ENCODE assay signal across 15 cellular contexts in genomic region chr2:120397362-120397811, GRCh38. TPM values are rescaled to one million over a fixed set of nuclear protein-coding genes. Genes with fewer than 3 reads are reported as not detected.
A peak's percentile ranks its signal among the peaks of the same experiment; 100 is the strongest.
DNase-seq lines count a peak whose midpoint lies in the region; FAIRE-seq and TF ChIP-seq lines count a peak whose summit lies in the region.
"Had no signal": no experiment of that assay in that cellular context is flagged by ENCODE, and none has a peak within 500 bp of the region (broad histone marks: within the 10 kb centered on the region; RNA-seq: fewer than 3 reads in every experiment).

No MANE protein-coding gene starts in this region.

- no peaks in the 10 kb centered on the region for H3K79me1 ChIP-seq in H1 (ENCODE audit: low read depth, low read length)

- H4K8ac ChIP-seq in H1 (ENCODE audit: extremely low read depth, insufficient read depth, low read length) = no peak overlapping the region; the same call in 1 of the 2 replicates

- TF ChIP-seq RAD21 in H1 (IDR thresholded peaks at IDR 0.05 in 1 of 2, conservative IDR thresholded peaks at IDR 0.05 in 1 of 2; ENCODE audit: low read depth in 2 of 2, low read length in 2 of 2) = no peak

- H2BK12ac ChIP-seq in H1 (ENCODE audit: low read depth, low read length) = peak overlapping the region; percentile 39; the same call in 1 of the 2 replicates

- H3K56ac ChIP-seq in H1 (replicated peaks; ENCODE audit: insufficient read length, low read depth, low read length) = no peak overlapping the region

- H3K4me3 Mint-ChIP-seq in HFFc6 = peak overlapping the region; percentile 28
- H3K4me3 Mint-ChIP-seq in progenitor cell of endocrine pancreas (ENCODE audit: low read depth) = no peak overlapping the region
- H3K4me3 Mint-ChIP-seq: activated CD4-positive, alpha-beta T cell treated with anti-CD3 and anti-CD28 coated beads, Interleukin-2, amount 10 ng/mL, durations not matched to agents 24 days and 14 days; activated naive CD8-positive, alpha-beta T cell treated with anti-CD3 and anti-CD28 coated beads, Interleukin-2, amount 10 ng/mL, durations not matched to agents 7 days and 5 days; naive thymus-derived CD4-positive, alpha-beta T cell had no signal

- peaks cover 0 to 6% (median 0%) of the 10 kb centered on the region in 4 experiments; a peak in 4 of 7 replicates for H3K27me3 ChIP-seq in H1 (replicated peaks in 1 of 4; ENCODE audit: control insufficient read depth in 3 of 4, extremely low read depth in 1 of 4, insufficient read depth in 3 of 4, low read length in 3 of 4)

- H3K9me3 Mint-ChIP-seq in HFFc6 = no peaks in the 10 kb centered on the region
- no peaks in the 10 kb centered on the region for H3K9me3 Mint-ChIP-seq in progenitor cell of endocrine pancreas (ENCODE audit: low read depth)
- H3K9me3 Mint-ChIP-seq: activated CD4-positive, alpha-beta T cell treated with anti-CD3 and anti-CD28 coated beads, Interleukin-2, amount 10 ng/mL, durations not matched to agents 24 days and 14 days; activated naive CD8-positive, alpha-beta T cell treated with anti-CD3 and anti-CD28 coated beads, Interleukin-2, amount 10 ng/mL, durations not matched to agents 7 days and 5 days had no signal

- 79% methylated on average over 17 of the region's 17 CpGs; no CpG with 5 or more reads in 1 of the 2 experiments for WGBS in H1 (ENCODE audit: extremely low coverage in 1 of 2, insufficient coverage in 1 of 2, insufficient read length in 1 of 2, insufficient replicate concordance in 2 of 2, low coverage in 1 of 2, low lambda C conversion rate in 2 of 2, missing lambda C conversion rate in 1 of 2), 2 experiments

- H3K23me2 ChIP-seq in H1 (ENCODE audit: low read depth, low read length) = no peaks in the 10 kb centered on the region

- H3K4me3 ChIP-seq in H1 (ENCODE audit: extremely low read depth in 1 of 4, insufficient read depth in 2 of 4, low read depth in 3 of 4, low read length in 4 of 4) = no peak overlapping the region
- H3K4me3 ChIP-seq: tibial nerve had no signal

- peaks cover 13% of the 10 kb centered on the region for H3K27me3 Mint-ChIP-seq in HFFc6 (ENCODE audit: insufficient read depth)
- peaks cover 28% of the 10 kb centered on the region for H3K27me3 Mint-ChIP-seq in progenitor cell of endocrine pancreas
- H3K27me3 Mint-ChIP-seq: activated CD4-positive, alpha-beta T cell treated with anti-CD3 and anti-CD28 coated beads, Interleukin-2, amount 10 ng/mL, durations not matched to agents 24 days and 14 days had no signal

- DNase-seq in NCI-H2171 treated with DMSO at 0.1 percent for 48 hours (lab: John Stamatoyannopoulos, UW) = peak; percentile 36
- no peak for DNase-seq in NCI-H2171 (lab: John Stamatoyannopoulos, UW)
- peak; percentile 77 for DNase-seq in HFFc6
- peak in 1 of 2 experiments; percentile 37 for DNase-seq in H1 (ENCODE audit: low read depth in 1 of 2, low spot score in 2 of 2)
- no peak for DNase-seq in progenitor cell of endocrine pancreas (ENCODE audit: low spot score, unreplicated experiment)
- DNase-seq in GDM1 (lab: John Stamatoyannopoulos, UW) = no peak
- no peak for DNase-seq in activated naive CD4-positive, alpha-beta T cell treated with Interleukin-2 at 50 U/mL for 16 hours
- DNase-seq in NCI-H1436 treated with DMSO at 0.1 percent for 48 hours (lab: John Stamatoyannopoulos, UW) = no peak
- DNase-seq: activated CD4-positive, alpha-beta T cell treated with anti-CD3 and anti-CD28 coated beads, Interleukin-2, amount 10 ng/mL, durations not matched to agents 24 days and 14 days; activated naive CD8-positive, alpha-beta T cell treated with anti-CD3 and anti-CD28 coated beads, Interleukin-2, amount 10 ng/mL, durations not matched to agents 7 days and 5 days; naive thymus-derived CD4-positive, alpha-beta T cell; NK-92 treated with Interleukin-12 subunit alpha and Interleukin-12 subunit beta, amount 100 ng/mL, for 24 hours had no signal

- no peak overlapping the region for H2BK120ac ChIP-seq in H1 (replicated peaks; ENCODE audit: low read depth, low read length)

- no peak overlapping the region for H3K18ac ChIP-seq in H1 (ENCODE audit: extremely low read depth, low read length)

- CTCF ChIA-PET in H1 (lab: Charles Lee; ENCODE audit: partially characterized antibody) = interaction anchor here (0.7 to 4.0 kb wide), 4 partner anchors 23 to 259 kb away, joined by 3 to 19 read pairs (median 4); no protein-coding TSS in a partner anchor

- no peaks in the 10 kb centered on the region for H3K36me3 ChIP-seq in H1 (ENCODE audit: control insufficient read depth in 2 of 4, insufficient read depth in 4 of 4, low read length in 3 of 4)
- H3K36me3 ChIP-seq: tibial nerve had no signal

- no peak overlapping the region for H3K27ac ChIP-seq in H1 (ENCODE audit: low read depth, low read length)
- H3K27ac ChIP-seq: HL-60, tibial nerve had no signal

- no peak for FAIRE-seq in H1 (lab: Jason Lieb, UNC)
- FAIRE-seq: islet of Langerhans had no signal

- TF ChIP-seq CTCF in HFFc6 (IDR thresholded peaks at IDR 0.05) = no peak
- no peak for TF ChIP-seq CTCF in H1 (IDR thresholded peaks at IDR 0.05; ENCODE audit: control extremely low read depth in 1 of 3, insufficient read depth in 1 of 3, low read depth in 1 of 3, low read length in 3 of 3)
- TF ChIP-seq CTCF in progenitor cell of endocrine pancreas (IDR thresholded peaks at IDR 0.05; ENCODE audit: unreplicated experiment) = no peak

- H3K79me2 ChIP-seq in H1 (ENCODE audit: control insufficient read depth in 1 of 2, insufficient read depth in 2 of 2, low read length in 2 of 2) = no peaks in the 10 kb centered on the region

- no peak overlapping the region for H2AK5ac ChIP-seq in H1 (ENCODE audit: low read depth, low read length)

- peaks cover 30% of the 10 kb centered on the region for H3K4me1 Mint-ChIP-seq in HFFc6 (ENCODE audit: low read depth)
- H3K4me1 Mint-ChIP-seq in progenitor cell of endocrine pancreas (ENCODE audit: low read depth) = peaks cover 5% of the 10 kb centered on the region
- H3K4me1 Mint-ChIP-seq: activated CD4-positive, alpha-beta T cell treated with anti-CD3 and anti-CD28 coated beads, Interleukin-2, amount 10 ng/mL, durations not matched to agents 24 days and 14 days; activated naive CD8-positive, alpha-beta T cell treated with anti-CD3 and anti-CD28 coated beads, Interleukin-2, amount 10 ng/mL, durations not matched to agents 7 days and 5 days had no signal

- H3K4me1 ChIP-seq in H1 (replicated peaks in 1 of 4; ENCODE audit: control insufficient read depth in 3 of 4, insufficient read depth in 4 of 4, low read length in 3 of 4) = peaks cover 0 to 14% (median 0%) of the 10 kb centered on the region in 4 experiments; a peak in 3 of 7 replicates
- H3K4me1 ChIP-seq: tibial nerve had no signal

- no peak overlapping the region for H4K91ac ChIP-seq in H1 (replicated peaks; ENCODE audit: insufficient read length, low read length)

- H3K27ac Mint-ChIP-seq in HFFc6 = peak overlapping the region; percentile 82
- H3K27ac Mint-ChIP-seq in progenitor cell of endocrine pancreas = peak overlapping the region; percentile 50
- H3K27ac Mint-ChIP-seq: activated CD4-positive, alpha-beta T cell treated with anti-CD3 and anti-CD28 coated beads, Interleukin-2, amount 10 ng/mL, durations not matched to agents 24 days and 14 days; activated naive CD8-positive, alpha-beta T cell treated with anti-CD3 and anti-CD28 coated beads, Interleukin-2, amount 10 ng/mL, durations not matched to agents 7 days and 5 days; naive thymus-derived CD4-positive, alpha-beta T cell had no signal

- POLR2A ChIA-PET in H1 (lab: Charles Lee; ENCODE audit: partially characterized antibody) = no interaction called here

- H3K36me3 Mint-ChIP-seq in HFFc6 (ENCODE audit: low read depth) (no peaks in the 10 kb centered on the region), progenitor cell of endocrine pancreas (ENCODE audit: insufficient read depth) (no peaks in the 10 kb centered on the region)
- H3K36me3 Mint-ChIP-seq: activated naive CD8-positive, alpha-beta T cell treated with anti-CD3 and anti-CD28 coated beads, Interleukin-2, amount 10 ng/mL, durations not matched to agents 7 days and 5 days; naive thymus-derived CD4-positive, alpha-beta T cell had no signal

- no peaks in the 10 kb centered on the region for H4K20me1 ChIP-seq in H1 (replicated peaks in 1 of 2; ENCODE audit: control insufficient read depth in 1 of 2, insufficient read depth in 2 of 2, low read length in 2 of 2)

- no peak overlapping the region for H2BK20ac ChIP-seq in H1 (ENCODE audit: low read length)

- H3K4ac ChIP-seq in H1 (replicated peaks; ENCODE audit: insufficient read length, low read depth, low read length) = no peak overlapping the region

- H3K9me3 ChIP-seq in H1 (ENCODE audit: insufficient read depth in 2 of 2, low read depth in 1 of 2, low read length in 1 of 2) = no peaks in the 10 kb centered on the region

- TF ChIP-seq EP300 in H1 (IDR thresholded peaks at IDR 0.05; ENCODE audit: borderline replicate concordance in 1 of 2, low read depth in 2 of 2, low read length in 2 of 2) = no peak

- H2BK5ac ChIP-seq in H1 (ENCODE audit: low read depth, low read length) = no peak overlapping the region

- no peak overlapping the region for H2BK15ac ChIP-seq in H1 (ENCODE audit: low read length)

- no peak overlapping the region for H3K4me2 ChIP-seq in H1 (ENCODE audit: insufficient read depth in 1 of 2, low read depth in 2 of 2, low read length in 2 of 2)

- TF ChIP-seq POLR2A in H1 (IDR thresholded peaks at IDR 0.05; ENCODE audit: control extremely low read depth in 1 of 2, low read depth in 2 of 2, low read length in 2 of 2) = no peak

- H3K23ac ChIP-seq in H1 (ENCODE audit: insufficient read length) = no peak overlapping the region

- H3K14ac ChIP-seq in H1 (ENCODE audit: insufficient read length) = no peak overlapping the region

- H4K5ac ChIP-seq in H1 (ENCODE audit: insufficient read length, low read depth, low read length) = no peak overlapping the region

- H2AFZ ChIP-seq in H1 (ENCODE audit: low read length) = no peak overlapping the region

- no peak overlapping the region for H3K9ac ChIP-seq in H1 (replicated peaks in 1 of 4; ENCODE audit: extremely low read depth in 1 of 4, low read depth in 3 of 4, low read length in 3 of 4)

TF ChIP-seq in H1, 55 proteins besides CTCF, POLR2A, EP300 and RAD21:
- TF ChIP-seq EGR1 (IDR thresholded peaks at IDR 0.05; ENCODE audit: borderline replicate concordance, low read depth, low read length) = no peak

RNA-seq across cellular contexts. Expression of gene INHBB, which starts 51.5 kb away (rescaled TPM):
- 1 to 10 TPM in 3 of 6 experiments, under 1 TPM in 3; 0.47 to 1.6 (median 1.1) TPM for total RNA-seq in HFFc6 (2021; fragmentation: NEBNext Ultra II Directional; extraction: Animal tissue kit (Norgen Biotek cat#: 25700))
- total RNA-seq in H1 (2021; fragmentation: NEBNext Ultra II Directional; extraction: Animal tissue kit (Norgen Biotek cat#: 25700)) = 0.23 and 0.30 TPM in 2 replicates
- 0.24 and 0.32 TPM in 2 replicates for polyA plus RNA-seq in H1 (2011; rRNA removed)
- 0.25 TPM for polyA plus RNA-seq in H1 (2011; cell fraction: cytosol; rRNA removed)
- polyA plus RNA-seq in H1 (2011; cell fraction: nucleus; rRNA removed) = 0.44 TPM
- polyA plus RNA-seq in H1 (2012, experiment 1 of 2) = 0.27 to 0.51 TPM (median 0.42 TPM) in 4 replicates
- polyA plus RNA-seq in H1 (2012, experiment 2 of 2) = 0.31 TPM
- polyA plus RNA-seq in H1 (2013, experiment 1 of 2) = 0.10 TPM
- 0.15 TPM for polyA plus RNA-seq in H1 (2013, experiment 2 of 2)
- polyA minus RNA-seq in H1 (2011; rRNA and poly(A)+ RNA removed) = 0.19 and 0.46 TPM in 2 replicates
- 0.44 TPM for polyA minus RNA-seq in H1 (2011; cell fraction: cytosol; rRNA and poly(A)+ RNA removed)
- 0.50 TPM for polyA minus RNA-seq in H1 (2011; cell fraction: nucleus; rRNA and poly(A)+ RNA removed)
- 0.16 TPM in 1 of 2 replicates, not detected in the other for total RNA-seq in progenitor cell of endocrine pancreas
- total RNA-seq: activated CD4-positive, alpha-beta T cell treated with anti-CD3 and anti-CD28 coated beads, Interleukin-2, amount 10 ng/mL, durations not matched to agents 24 days and 14 days; activated naive CD8-positive, alpha-beta T cell treated with anti-CD3 and anti-CD28 coated beads, Interleukin-2, amount 10 ng/mL, durations not matched to agents 7 days and 5 days; naive thymus-derived CD4-positive, alpha-beta T cell had no signal
- polyA plus RNA-seq: naive thymus-derived CD4-positive, alpha-beta T cell had no signal

Comparison
In these comparisons a context has a peak if more than half of its experiments do, and no peak if none do; other contexts are left out.
1. DNase-seq: peak in NCI-H2171 treated with DMSO at 0.1 percent for 48 hours (single experiment) and HFFc6 (single experiment); none in NCI-H2171 (single experiment), progenitor cell of endocrine pancreas (single experiment), GDM1 (single experiment), activated naive CD4-positive, alpha-beta T cell treated with Interleukin-2 at 50 U/mL for 16 hours (single experiment) and NCI-H1436 treated with DMSO at 0.1 percent for 48 hours (single experiment).